ENCODE assay signal across 8 cellular contexts in genomic region chr12:51390457-51391046, GRCh38. TPM values are rescaled to one million over a fixed set of nuclear protein-coding genes. Genes with fewer than 3 reads are reported as not detected.
DNase-seq lines count a peak whose midpoint lies in the region; ATAC-seq lines count a peak whose summit lies in the region.

No MANE protein-coding gene starts in this region.

- ATAC-seq in activated CD4-positive, alpha-beta T cell treated with anti-CD3 and anti-CD28 coated beads for 36 hours = no peak
- no peak for ATAC-seq in stimulated activated naive CD8-positive, alpha-beta T cell treated with anti-CD3 and anti-CD28 coated beads, Interleukin-15, amount 100 ng/mL, for 72 hours
- no peak for ATAC-seq in GM18873 (IDR thresholded peaks at IDR 0.05; ENCODE audit: low FRiP score, unreplicated experiment)
- ATAC-seq in HG02870 (IDR thresholded peaks at IDR 0.05; ENCODE audit: unreplicated experiment) = no peak
- ATAC-seq in HG03135 (IDR thresholded peaks at IDR 0.05; ENCODE audit: unreplicated experiment) = no peak

- no peaks in the 10 kb centered on the region for H3K9me3 Mint-ChIP-seq in activated CD4-positive, alpha-beta T cell treated with anti-CD3 and anti-CD28 coated beads for 36 hours (ENCODE audit: low read depth)
- H3K9me3 Mint-ChIP-seq in activated CD4-positive, alpha-beta memory T cell treated with anti-CD3 and anti-CD28 coated beads for 36 hours = no peaks in the 10 kb centered on the region
- no peaks in the 10 kb centered on the region for H3K9me3 Mint-ChIP-seq in stimulated activated naive CD8-positive, alpha-beta T cell treated with anti-CD3 and anti-CD28 coated beads, Interleukin-15, amount 100 ng/mL, for 72 hours

- CTCF ChIA-PET in activated CD4-positive, alpha-beta T cell treated with anti-CD3 and anti-CD28 coated beads for 36 hours (lab: Charles Lee) = interaction anchor here (0.7 to 2.2 kb wide), 4 partner anchors 8 to 1628 kb away, joined by 3 to 7 read pairs (median 3); no protein-coding TSS in a partner anchor
- CTCF ChIA-PET in activated CD4-positive, alpha-beta memory T cell treated with anti-CD3 and anti-CD28 coated beads for 36 hours (lab: Charles Lee) = interaction anchor here (1.0 kb wide), 1 partner anchor 433 kb away, joined by 3 read pairs; no protein-coding TSS in a partner anchor

- H3K4me1 Mint-ChIP-seq in activated CD4-positive, alpha-beta T cell treated with anti-CD3 and anti-CD28 coated beads for 36 hours = peaks cover 76% of the 10 kb centered on the region
- H3K4me1 Mint-ChIP-seq in activated CD4-positive, alpha-beta memory T cell treated with anti-CD3 and anti-CD28 coated beads for 36 hours (ENCODE audit: low read depth) = peaks cover 63% of the 10 kb centered on the region
- H3K4me1 Mint-ChIP-seq in stimulated activated naive CD8-positive, alpha-beta T cell treated with anti-CD3 and anti-CD28 coated beads, Interleukin-15, amount 100 ng/mL, for 72 hours = peaks cover 85% of the 10 kb centered on the region

- H3K4me3 ChIP-seq in iPS-18c (ENCODE audit: insufficient read depth, low read depth, low read length) = peak overlapping the region; percentile 87

- H3K27ac Mint-ChIP-seq in activated CD4-positive, alpha-beta T cell treated with anti-CD3 and anti-CD28 coated beads for 36 hours = peak overlapping the region; percentile 67
- peak overlapping the region; percentile 35 for H3K27ac Mint-ChIP-seq in activated CD4-positive, alpha-beta memory T cell treated with anti-CD3 and anti-CD28 coated beads for 36 hours
- H3K27ac Mint-ChIP-seq in stimulated activated naive CD8-positive, alpha-beta T cell treated with anti-CD3 and anti-CD28 coated beads, Interleukin-15, amount 100 ng/mL, for 72 hours = peak overlapping the region in 1 of 2 donors; percentile 91

- intact Hi-C loops in activated CD4-positive, alpha-beta T cell treated with anti-CD3 and anti-CD28 coated beads for 36 hours (cut with DNase I, micrococcal nuclease) = loop anchor here (1.0 to 10.0 kb wide), 5 partner anchors 21 to 584 kb away; partner anchors contain the start of genes SLC4A8 (in 1 of the 2) and TFCP2 (in 1 of the 2)
- intact Hi-C loops in activated CD4-positive, alpha-beta memory T cell treated with anti-CD3 and anti-CD28 coated beads for 36 hours (cut with micrococcal nuclease) = loop anchor here (10.0 kb wide), 2 partner anchors 434 to 584 kb away; no protein-coding TSS in a partner anchor

- no peak for DNase-seq in activated CD4-positive, alpha-beta T cell treated with anti-CD3 and anti-CD28 coated beads for 36 hours
- no peak for DNase-seq in activated CD4-positive, alpha-beta T cell treated with anti-CD3 and anti-CD28 coated beads for 4 hours
- DNase-seq in activated CD4-positive, alpha-beta memory T cell treated with anti-CD3 and anti-CD28 coated beads for 36 hours = no peak
- no peak for DNase-seq in stimulated activated naive CD8-positive, alpha-beta T cell treated with anti-CD3 and anti-CD28 coated beads, Interleukin-15, amount 100 ng/mL, for 72 hours

- no peaks in the 10 kb centered on the region for H3K9me3 ChIP-seq in iPS-18c (ENCODE audit: control insufficient read depth, insufficient read depth, low read length)

- POLR2A ChIA-PET in activated CD4-positive, alpha-beta T cell treated with anti-CD3 and anti-CD28 coated beads for 36 hours (lab: Charles Lee) = interaction anchor here (0.5 to 0.7 kb wide), 2 partner anchors 369 to 817 kb away, joined by 3 to 4 read pairs; no protein-coding TSS in a partner anchor
- POLR2A ChIA-PET in activated CD4-positive, alpha-beta memory T cell treated with anti-CD3 and anti-CD28 coated beads for 36 hours (lab: Charles Lee) = no interaction called here

- no peaks in the 10 kb centered on the region for H3K27me3 Mint-ChIP-seq in activated CD4-positive, alpha-beta T cell treated with anti-CD3 and anti-CD28 coated beads for 36 hours
- H3K27me3 Mint-ChIP-seq in activated CD4-positive, alpha-beta memory T cell treated with anti-CD3 and anti-CD28 coated beads for 36 hours = no peaks in the 10 kb centered on the region
- no peaks in the 10 kb centered on the region for H3K27me3 Mint-ChIP-seq in stimulated activated naive CD8-positive, alpha-beta T cell treated with anti-CD3 and anti-CD28 coated beads, Interleukin-15, amount 100 ng/mL, for 72 hours

- no peaks in the 10 kb centered on the region for H3K36me3 Mint-ChIP-seq in activated CD4-positive, alpha-beta T cell treated with anti-CD3 and anti-CD28 coated beads for 36 hours (ENCODE audit: low read depth)
- peaks cover under 1% of the 10 kb centered on the region for H3K36me3 Mint-ChIP-seq in activated CD4-positive, alpha-beta memory T cell treated with anti-CD3 and anti-CD28 coated beads for 36 hours

- H3K4me3 Mint-ChIP-seq in activated CD4-positive, alpha-beta T cell treated with anti-CD3 and anti-CD28 coated beads for 36 hours = peak overlapping the region; percentile 85
- H3K4me3 Mint-ChIP-seq in activated CD4-positive, alpha-beta memory T cell treated with anti-CD3 and anti-CD28 coated beads for 36 hours = peak overlapping the region; percentile 85
- peak overlapping the region; percentile 95 to 98 for H3K4me3 Mint-ChIP-seq in stimulated activated naive CD8-positive, alpha-beta T cell treated with anti-CD3 and anti-CD28 coated beads, Interleukin-15, amount 100 ng/mL, for 72 hours

RNA-seq across cellular contexts. Expression of gene GALNT6, which starts 0.7 kb away (rescaled TPM):
- total RNA-seq in activated CD4-positive, alpha-beta T cell treated with anti-CD3 and anti-CD28 coated beads for 36 hours = 10 to 100 TPM; 11.7 to 12.0 TPM
- total RNA-seq in activated CD4-positive, alpha-beta memory T cell treated with anti-CD3 and anti-CD28 coated beads for 36 hours = 10 to 100 TPM; 13.1 to 15.8 TPM

RNA-seq across cellular contexts. Expression of gene SLC4A8, which starts 34.1 kb away (rescaled TPM):
- 1 to 10 TPM; 1.7 to 2.0 TPM for total RNA-seq in activated CD4-positive, alpha-beta T cell treated with anti-CD3 and anti-CD28 coated beads for 36 hours
- 1 to 10 TPM; 1.8 to 3.7 TPM for total RNA-seq in activated CD4-positive, alpha-beta memory T cell treated with anti-CD3 and anti-CD28 coated beads for 36 hours

RNA-seq across cellular contexts. Expression of gene CELA1, which starts 44.1 kb away (rescaled TPM):
- total RNA-seq in activated CD4-positive, alpha-beta T cell treated with anti-CD3 and anti-CD28 coated beads for 36 hours = under 1 TPM in 1 of 2 experiments, not detected in 1; 0.18 TPM
- under 1 TPM in 1 of 2 experiments, not detected in 1; 0.24 TPM for total RNA-seq in activated CD4-positive, alpha-beta memory T cell treated with anti-CD3 and anti-CD28 coated beads for 36 hours
